In genomic region chr11:130068986-130069683, GRCh38 we compare ENCODE assay signal across 8 cellular contexts. TPM values are rescaled to one million over a fixed set of nuclear protein-coding genes. Genes with fewer than 3 reads are reported as not detected.
DNase-seq lines count a peak whose midpoint lies in the region; ATAC-seq and TF ChIP-seq lines count a peak whose summit lies in the region.

No MANE protein-coding gene starts in this region.

- H3K4me3 ChIP-seq in SJCRH30 (peak overlapping the region; percentile 93), adrenal gland (peak overlapping the region in 3 of 4 donors; percentile 45 to 98 (median 62)), heart left ventricle (peak overlapping the region; percentile 32 to 99 (median 82))

- H3K27me3 Mint-ChIP-seq in IgD-negative memory B cell = peaks cover 23% of the 10 kb centered on the region

- no peaks in the 10 kb centered on the region for H3K9me3 ChIP-seq in SJCRH30 (replicated peaks)
- H3K9me3 ChIP-seq in adrenal gland (replicated peaks in 1 of 3) = no peaks in the 10 kb centered on the region
- no peaks in the 10 kb centered on the region for H3K9me3 ChIP-seq in heart left ventricle

- peak overlapping the region; percentile 91 to 98 (median 92) for H3K27ac Mint-ChIP-seq in IgD-negative memory B cell

- H3K9me3 Mint-ChIP-seq in IgD-negative memory B cell = no peaks in the 10 kb centered on the region

- no peaks in the 10 kb centered on the region for H3K36me3 Mint-ChIP-seq in IgD-negative memory B cell

- H3K36me3 ChIP-seq in SJCRH30 (no peaks in the 10 kb centered on the region), adrenal gland (replicated peaks in 1 of 2) (no peaks in the 10 kb centered on the region), heart left ventricle (no peaks in the 10 kb centered on the region)

- H3K4me3 Mint-ChIP-seq in IgD-negative memory B cell = peak overlapping the region; percentile 90 to 99 (median 98)

- ATAC-seq in GM21723 (IDR thresholded peaks at IDR 0.05; ENCODE audit: unreplicated experiment) (peak; percentile 52), heart left ventricle (peak; percentile 68 to 83 (median 80)), GM18520 (IDR thresholded peaks at IDR 0.05; ENCODE audit: unreplicated experiment) (no peak)

- H3K4me1 ChIP-seq in SJCRH30 (no peaks in the 10 kb centered on the region), adrenal gland (replicated peaks in 1 of 2) (peaks cover 7 to 16% of the 10 kb centered on the region in 2 donors), heart left ventricle (peaks cover 0 to 30% (median 20%) of the 10 kb centered on the region in 12 donors)

- peaks cover 10 to 27% (median 13%) of the 10 kb centered on the region in 3 donors for H3K4me1 Mint-ChIP-seq in IgD-negative memory B cell

- TF ChIP-seq CTCF in adrenal gland (IDR thresholded peaks at IDR 0.05) = peak in 5 of 6 experiments; percentile 7 to 62 (median 21)
- TF ChIP-seq CTCF in heart left ventricle (IDR thresholded peaks at IDR 0.05) = peak in 4 of 12 donors; percentile 9 to 38 (median 22)

- H3K27ac ChIP-seq in SJCRH30 (peak overlapping the region; percentile 45; the same call in 1 of the 2 replicates), adrenal gland (peak overlapping the region; percentile 79 to 96 (median 95)), heart left ventricle (peak overlapping the region; percentile 58 to 98 (median 94))

- DNase-seq in ELR (ENCODE audit: low read depth) (peak; percentile 88), SJCRH30 (no peak), adrenal gland (peak; percentile 80 to 91 (median 84)), heart left ventricle (peak; percentile 81 to 88 (median 85)), posterior cingulate gyrus (peak; percentile 38 to 94 (median 55))

- TF ChIP-seq POLR2A in adrenal gland (IDR thresholded peaks at IDR 0.05) = peak; percentile 63 to 76
- peak in 1 of 2 donors; percentile 36 for TF ChIP-seq POLR2A in heart left ventricle (IDR thresholded peaks at IDR 0.05)

- WGBS in adrenal gland, 4 donors = 0 to 1% (median 0%) methylated on average over 7 to 56 of the region's 56 CpGs
- WGBS in heart left ventricle, 4 donors = 0 to 1% (median 1%) methylated on average over 35 to 56 of the region's 56 CpGs

- intact Hi-C loops in adrenal gland (cut with DNase I) = no loop called here
- intact Hi-C loops in heart left ventricle (cut with DNase I) = loop anchor here (1.0 to 5.0 kb wide), 8 partner anchors 53 to 147 kb away; partner anchors contain the start of gene PRDM10 (in 9 of the 10)
- intact Hi-C loops in posterior cingulate gyrus (cut with DNase I) = loop anchor here (1.0 kb wide), 1 partner anchor 67 kb away; the partner anchor contains the start of gene PRDM10

- H3K27me3 ChIP-seq in SJCRH30 (no peaks in the 10 kb centered on the region), adrenal gland (no peaks in the 10 kb centered on the region), heart left ventricle (no peaks in the 10 kb centered on the region)

RNA-seq across cellular contexts. Expression of gene APLP2, which starts 0.6 kb away (rescaled TPM):
- polyA plus RNA-seq in IgD-negative memory B cell = 36.3 TPM
- 76.1 and 83.1 TPM in 2 replicates for total RNA-seq in SJCRH30 (2014; rRNA removed; shearing (Covaris generic))
- 100 to 1,000 TPM; 217 to 374 (median 307) TPM for total RNA-seq in adrenal gland
- 100 to 1,000 TPM in 1 of 3 donors, 10 to 100 TPM in 2; 85.0 to 237 (median 95.6) TPM for polyA plus RNA-seq in adrenal gland
- 100 to 1,000 TPM; 215 to 423 (median 334) TPM for total RNA-seq in heart left ventricle
- 100 to 1,000 TPM; 121 to 222 TPM for polyA plus RNA-seq in heart left ventricle

Comparison
In these comparisons a context has a peak if more than half of its experiments do, and no peak if none do; other contexts are left out.
1. DNase-seq: peak in ELR (single experiment), adrenal gland (7 of 7), heart left ventricle (5 of 5) and posterior cingulate gyrus (10 of 10); none in SJCRH30 (0 of 2).
2. H3K27ac ChIP-seq: peak in every context shown above with its lines; median percentile 95 in adrenal gland; 94 in heart left ventricle; 45 in SJCRH30.
3. intact Hi-C loops: an anchor here in heart left ventricle (1.0 to 5.0 kb wide) and posterior cingulate gyrus (1.0 kb wide); none called in adrenal gland.
4. Peak in every context shown above with its lines, with median percentiles within 50 percentile points of each other: H3K4me3 ChIP-seq.